In genomic region chr20:36833275-36834020, GRCh38 we compare ENCODE assay signal across 10 cellular contexts. TPM values are rescaled to one million over a fixed set of nuclear protein-coding genes. Genes with fewer than 3 reads are reported as not detected.
A peak's percentile ranks its signal among the peaks of the same experiment; 100 is the strongest.
DNase-seq lines count a peak whose midpoint lies in the region; ATAC-seq and TF ChIP-seq lines count a peak whose summit lies in the region.
"Had no signal": no experiment of that assay in that cellular context is flagged by ENCODE, and none has a peak within 500 bp of the region (broad histone marks: within the 10 kb centered on the region; RNA-seq: fewer than 3 reads in every experiment).

No MANE protein-coding gene starts in this region.

- TF ChIP-seq CTCF in coronary artery (IDR thresholded peaks at IDR 0.05), result no peak
- TF ChIP-seq CTCF in upper lobe of left lung (IDR thresholded peaks at IDR 0.05), result no peak

- H3K4me3 ChIP-seq in coronary artery (no peak overlapping the region), muscle layer of colon (ENCODE audit: low read depth in 1 of 2, low read length in 2 of 2) (no peak overlapping the region), upper lobe of left lung (no peak overlapping the region), H7 (ENCODE audit: insufficient read depth, low read depth, low read length) (no peak overlapping the region)

- TF ChIP-seq POLR2A in upper lobe of left lung (IDR thresholded peaks at IDR 0.05), result no peak

- peak overlapping the region; percentile 31 for H3K27ac Mint-ChIP-seq in T-helper 1 cell treated with Interleukin-12 subunit alpha and Interleukin-12 subunit beta and Interleukin-4 antibody, amounts not matched to agents 30 μg/mL and 1 μg/mL, for 36 hours

- no peak overlapping the region for H3K4me3 Mint-ChIP-seq in T-helper 1 cell treated with Interleukin-12 subunit alpha and Interleukin-12 subunit beta and Interleukin-4 antibody, amounts not matched to agents 30 μg/mL and 1 μg/mL, for 36 hours
- H3K4me3 Mint-ChIP-seq: activated CD4-positive, alpha-beta T cell treated with anti-CD3 and anti-CD28 coated beads, Interleukin-2, amount 10 ng/mL, durations not matched to agents 24 days and 14 days had no signal

- H3K4me1 ChIP-seq in muscle layer of colon (ENCODE audit: insufficient read depth, low read length) (peaks cover 68% of the 10 kb centered on the region), upper lobe of left lung (peaks cover 49 to 77% (median 64%) of the 10 kb centered on the region in 4 donors)

- ATAC-seq in upper lobe of left lung (ENCODE audit: low FRiP score in 2 of 2) (peak in 1 of 2 donors; percentile 25), GM21528 (IDR thresholded peaks at IDR 0.05; ENCODE audit: low FRiP score, unreplicated experiment) (no peak)

- no peaks in the 10 kb centered on the region for H3K9me3 Mint-ChIP-seq in T-helper 1 cell treated with Interleukin-12 subunit alpha and Interleukin-12 subunit beta and Interleukin-4 antibody, amounts not matched to agents 30 μg/mL and 1 μg/mL, for 36 hours
- H3K9me3 Mint-ChIP-seq: activated CD4-positive, alpha-beta T cell treated with anti-CD3 and anti-CD28 coated beads, Interleukin-2, amount 10 ng/mL, durations not matched to agents 24 days and 14 days had no signal

- no peaks in the 10 kb centered on the region for H3K27me3 Mint-ChIP-seq in T-helper 1 cell treated with Interleukin-12 subunit alpha and Interleukin-12 subunit beta and Interleukin-4 antibody, amounts not matched to agents 30 μg/mL and 1 μg/mL, for 36 hours (ENCODE audit: low read depth)
- H3K27me3 Mint-ChIP-seq: activated CD4-positive, alpha-beta T cell treated with anti-CD3 and anti-CD28 coated beads, Interleukin-2, amount 10 ng/mL, durations not matched to agents 24 days and 14 days had no signal

- 57 to 77% methylated on average over 19 of the region's 19 CpGs for WGBS in upper lobe of left lung, 2 donors

- DNase-seq in T-helper 1 cell (no peak), coronary artery (ENCODE audit: low spot score) (no peak), upper lobe of left lung (no peak), H7 (no peak)
- no peak for DNase-seq in activated CD4-positive, alpha-beta T cell treated with anti-CD3 and anti-CD28 coated beads, Interleukin-2, amount 50 U/mL, for 48 hours
- DNase-seq: activated CD4-positive, alpha-beta T cell treated with anti-CD3 and anti-CD28 coated beads, Interleukin-2, amount 10 ng/mL, durations not matched to agents 24 days and 14 days had no signal

- H3K27me3 ChIP-seq in muscle layer of colon (ENCODE audit: control insufficient read depth in 1 of 2, insufficient read depth in 2 of 2, low read length in 2 of 2) (no peaks in the 10 kb centered on the region), upper lobe of left lung (no peaks in the 10 kb centered on the region), H7 (ENCODE audit: control insufficient read depth, insufficient read depth, low read length) (no peaks in the 10 kb centered on the region)

- TF ChIP-seq EP300 in upper lobe of left lung (IDR thresholded peaks at IDR 0.05), result no peak

- H3K27ac ChIP-seq in coronary artery, result peak overlapping the region; percentile 86 to 88
- H3K27ac ChIP-seq in muscle layer of colon (ENCODE audit: low read depth, low read length), result peak overlapping the region; percentile 80
- H3K27ac ChIP-seq in upper lobe of left lung, result peak overlapping the region; percentile 69 to 85 (median 83)

- H3K36me3 Mint-ChIP-seq in T-helper 1 cell treated with Interleukin-12 subunit alpha and Interleukin-12 subunit beta and Interleukin-4 antibody, amounts not matched to agents 30 μg/mL and 1 μg/mL, for 36 hours (ENCODE audit: low read depth), result no peaks in the 10 kb centered on the region

- peaks cover 19% of the 10 kb centered on the region for H3K36me3 ChIP-seq in muscle layer of colon (ENCODE audit: insufficient read depth, low read length)
- peaks cover 0 to 11% (median 5%) of the 10 kb centered on the region in 4 donors for H3K36me3 ChIP-seq in upper lobe of left lung
- H3K36me3 ChIP-seq in H7 (replicated peaks; ENCODE audit: control insufficient read depth, insufficient read depth, low read length), result peaks cover 3% of the 10 kb centered on the region

- peaks cover 18% of the 10 kb centered on the region for H3K4me1 Mint-ChIP-seq in T-helper 1 cell treated with Interleukin-12 subunit alpha and Interleukin-12 subunit beta and Interleukin-4 antibody, amounts not matched to agents 30 μg/mL and 1 μg/mL, for 36 hours (ENCODE audit: low read depth)

- H3K9ac ChIP-seq in muscle layer of colon (ENCODE audit: low read length), result peak overlapping the region; percentile 2

- H3K9me3 ChIP-seq in muscle layer of colon (ENCODE audit: low read length), result no peaks in the 10 kb centered on the region
- no peaks in the 10 kb centered on the region for H3K9me3 ChIP-seq in upper lobe of left lung

RNA-seq across cellular contexts. Expression of gene TLDC2, which starts 42.5 kb away (rescaled TPM):
- 1 to 10 TPM in 1 of 6 donors, under 1 TPM in 2, not detected in 3; 0.31 to 1.3 (median 0.61) TPM for total RNA-seq in upper lobe of left lung
- total RNA-seq in H7 (2014; rRNA removed; shearing (Covaris generic)), result 0.31 and 0.44 TPM in 2 replicates
- total RNA-seq: A172; activated CD4-positive, alpha-beta T cell treated with anti-CD3 and anti-CD28 coated beads, Interleukin-2, amount 10 ng/mL, durations not matched to agents 24 days and 14 days had no signal

RNA-seq across cellular contexts. Expression of gene DSN1, which starts 59.9 kb away (rescaled TPM):
- 10 to 100 TPM in 2 of 6 donors, 1 to 10 TPM in 4; 4.7 to 29.3 (median 7.8) TPM for total RNA-seq in upper lobe of left lung
- 36.7 and 44.3 TPM in 2 replicates for total RNA-seq in H7 (2014; rRNA removed; shearing (Covaris generic))
